8 cellular contexts compared by ENCODE assay signal in genomic region chr1:11691928-11692711, GRCh38. TPM values are rescaled to one million over a fixed set of nuclear protein-coding genes. Genes with fewer than 3 reads are reported as not detected.
A peak's percentile ranks its signal among the peaks of the same experiment; 100 is the strongest.
DNase-seq lines count a peak whose midpoint lies in the region; TF ChIP-seq lines count a peak whose summit lies in the region.
"Had no signal": no experiment of that assay in that cellular context is flagged by ENCODE, and none has a peak within 500 bp of the region (broad histone marks: within the 10 kb centered on the region; RNA-seq: fewer than 3 reads in every experiment).

No MANE protein-coding gene starts in this region.

- no peaks in the 10 kb centered on the region; the same call in 1 of the 2 replicates for H3K27me3 ChIP-seq in Caco-2 (replicated peaks; ENCODE audit: control insufficient read depth, insufficient read depth, low read length)
- H3K27me3 ChIP-seq in dorsolateral prefrontal cortex = peaks cover 0 to 47% (median 15%) of the 10 kb centered on the region in 45 donors
- peaks cover 11% of the 10 kb centered on the region for H3K27me3 ChIP-seq in neural progenitor cell

- H2AFZ ChIP-seq in neural progenitor cell (replicated peaks) = peak overlapping the region; percentile 88

- TF ChIP-seq CTCF in Caco-2 (IDR thresholded peaks at IDR 0.05; ENCODE audit: insufficient read depth in 1 of 2, low read depth in 1 of 2, low read length in 1 of 2, severe bottlenecking in 1 of 2, unreplicated experiment in 1 of 2) = no peak
- no peak for TF ChIP-seq CTCF in dorsolateral prefrontal cortex (IDR thresholded peaks at IDR 0.05 in 54 of 56, conservative IDR thresholded peaks at IDR 0.05 in 2 of 56; ENCODE audit: low read depth in 1 of 56, partially characterized antibody in 56 of 56)
- TF ChIP-seq CTCF in neural progenitor cell (IDR thresholded peaks at IDR 0.05) = no peak

- H3K27me3 Mint-ChIP-seq in Caco-2 (ENCODE audit: insufficient read depth, unreplicated experiment) (peaks cover 25% of the 10 kb centered on the region), neural progenitor cell (ENCODE audit: insufficient read depth, low read depth) (peaks cover 21% of the 10 kb centered on the region)

- H3K4me3 Mint-ChIP-seq in Caco-2 (ENCODE audit: unreplicated experiment) (peak overlapping the region; percentile 80), neural progenitor cell (peak overlapping the region; percentile 89)

- H3K9me3 Mint-ChIP-seq in Caco-2 (ENCODE audit: unreplicated experiment) (no peaks in the 10 kb centered on the region), neural progenitor cell (no peaks in the 10 kb centered on the region)

- H3K4me3 ChIP-seq in Caco-2 (ENCODE audit: low read depth, low read length) (peak overlapping the region; percentile 42; the same call in 1 of the 2 replicates), dorsolateral prefrontal cortex (peak overlapping the region in 45 of 59 donors; percentile 10 to 74 (median 58)), neural progenitor cell (peak overlapping the region; percentile 97)

- no peak for TF ChIP-seq RAD21 in Ishikawa (IDR thresholded peaks at IDR 0.05; ENCODE audit: low read depth)

- H3K9me3 ChIP-seq in Caco-2 = no peaks in the 10 kb centered on the region
- no peaks in the 10 kb centered on the region for H3K9me3 ChIP-seq in neural progenitor cell (ENCODE audit: low read depth)

- peaks cover 90% of the 10 kb centered on the region for H3K79me2 ChIP-seq in neural progenitor cell (ENCODE audit: low read depth)

- no peaks in the 10 kb centered on the region for H3K36me3 Mint-ChIP-seq in Caco-2 (ENCODE audit: insufficient read depth, unreplicated experiment)
- H3K36me3 Mint-ChIP-seq in neural progenitor cell = no peaks in the 10 kb centered on the region

- CTCF ChIA-PET in Caco-2 (lab: Charles Lee) = no interaction called here

- intact Hi-C loops in Caco-2 (cut with micrococcal nuclease; ENCODE audit: unreplicated experiment) (loop anchor here (2.0 kb wide), 1 partner anchor 27 kb away; the partner anchor contains the start of gene FBXO6), dorsolateral prefrontal cortex (cut with DNase I) (no loop called here)

- no peaks in the 10 kb centered on the region for H3K36me3 ChIP-seq in Caco-2 (ENCODE audit: control insufficient read depth, insufficient read depth, low read length)
- no peaks in the 10 kb centered on the region for H3K36me3 ChIP-seq in neural progenitor cell

- H3K4me1 Mint-ChIP-seq in Caco-2 (ENCODE audit: low read depth, unreplicated experiment) (peaks cover 13% of the 10 kb centered on the region), neural progenitor cell (peaks cover 36% of the 10 kb centered on the region)

- H3K4me2 ChIP-seq in neural progenitor cell = peak overlapping the region; percentile 93

- no peak overlapping the region for H3K27ac Mint-ChIP-seq in Caco-2 (ENCODE audit: unreplicated experiment)
- peak overlapping the region; percentile 69 for H3K27ac Mint-ChIP-seq in neural progenitor cell

- H4K20me1 ChIP-seq in neural progenitor cell (ENCODE audit: low read depth) = peaks cover 57% of the 10 kb centered on the region

- peaks cover 8% of the 10 kb centered on the region; the same call in 1 of the 2 replicates for H3K4me1 ChIP-seq in Caco-2
- H3K4me1 ChIP-seq in neural progenitor cell = peaks cover 48% of the 10 kb centered on the region

- POLR2A ChIA-PET in Caco-2 (lab: Charles Lee) = no interaction called here

- H3K9ac ChIP-seq in neural progenitor cell = no peak overlapping the region

- DNase-seq in Caco-2 (no peak), dorsolateral prefrontal cortex (no peak), neural progenitor cell (ENCODE audit: low spot score) (peak; percentile 55), NOMO-1 treated with dmso at 0.1 percent for 144 hours (lab: John Stamatoyannopoulos, UW; ENCODE audit: unreplicated experiment) (no peak), DMS 273 treated with DMSO at 0.1 percent for 48 hours (lab: John Stamatoyannopoulos, UW) (no peak), NCI-H524 (lab: John Stamatoyannopoulos, UW) (no peak)
- DNase-seq: activated CD8-positive, alpha-beta memory T cell treated with anti-CD3 and anti-CD28 coated beads, Interleukin-2, amount 50 U/mL, for 4 hours had no signal

- no peak for TF ChIP-seq EP300 in Ishikawa (IDR thresholded peaks at IDR 0.05; ENCODE audit: borderline replicate concordance)

- H3K27ac ChIP-seq in dorsolateral prefrontal cortex (no peak overlapping the region), neural progenitor cell (no peak overlapping the region)

- BruUV-seq in Caco-2 (replicated peaks; lab: Mats Ljungman, UMichigan) = no TSS peak

- H3F3A ChIP-seq in neural progenitor cell (ENCODE audit: low read depth) = peaks cover 70% of the 10 kb centered on the region

TF ChIP-seq in Ishikawa, 13 proteins besides CTCF, POLR2A, EP300 and RAD21:
- TF ChIP-seq TAF1 (IDR thresholded peaks at IDR 0.05; ENCODE audit: low read depth) = no peak
- peak; percentile 66; the same call in 1 of the 2 replicates for TF ChIP-seq ZBTB7A (IDR thresholded peaks at IDR 0.05; ENCODE audit: low read depth)
- peak; percentile 47; the same call in 1 of the 2 replicates for TF ChIP-seq NFIC (IDR thresholded peaks at IDR 0.05)

RNA-seq across cellular contexts. Expression of gene DRAXIN, which starts 0.6 kb away (rescaled TPM):
- total RNA-seq in Caco-2 (2022) (0.05 TPM in 1 of 2 replicates, not detected in the other), dorsolateral prefrontal cortex (1 to 10 TPM in 59 of 120 experiments, under 1 TPM in 61; 0.26 to 3.8 (median 0.99) TPM), neural progenitor cell (ENCODE audit: low replicate concordance) (27.1 and 31.3 TPM in 2 replicates)

RNA-seq across cellular contexts. Expression of gene MAD2L2, which starts 11.2 kb away (rescaled TPM):
- total RNA-seq in Caco-2 (2022) = 45.2 and 49.9 TPM in 2 replicates
- total RNA-seq in dorsolateral prefrontal cortex = 10 to 100 TPM; 15.8 to 42.3 (median 25.8) TPM
- total RNA-seq in neural progenitor cell (ENCODE audit: low replicate concordance) = 108 and 164 TPM in 2 replicates

RNA-seq across cellular contexts. Expression of gene FBXO6, which starts 28.1 kb away (rescaled TPM):
- total RNA-seq in Caco-2 (2022) (9.1 and 9.7 TPM in 2 replicates), dorsolateral prefrontal cortex (10 to 100 TPM in 25 of 120 experiments, 1 to 10 TPM in 95; 3.9 to 15.3 (median 8.3) TPM), neural progenitor cell (ENCODE audit: low replicate concordance) (1.2 and 1.7 TPM in 2 replicates)

RNA-seq across cellular contexts. Expression of gene FBXO44, which starts 37.4 kb away (rescaled TPM):
- total RNA-seq in Caco-2 (2022) (21.2 and 22.6 TPM in 2 replicates), dorsolateral prefrontal cortex (100 to 1,000 TPM in 118 of 120 experiments, 10 to 100 TPM in 2; 87.8 to 227 (median 169) TPM), neural progenitor cell (ENCODE audit: low replicate concordance) (5.3 and 18.2 TPM in 2 replicates)

RNA-seq across cellular contexts. Expression of gene FBXO2, which starts 37.9 kb away (rescaled TPM):
- total RNA-seq in Caco-2 (2022) (78.5 and 79.8 TPM in 2 replicates), dorsolateral prefrontal cortex (100 to 1,000 TPM in 116 of 120 experiments, 10 to 100 TPM in 4; 88.8 to 412 (median 152) TPM), neural progenitor cell (ENCODE audit: low replicate concordance) (0.56 and 7.3 TPM in 2 replicates)

Comparison
In these comparisons a context has a peak if more than half of its experiments do, and no peak if none do; other contexts are left out.
1. H3K4me3 ChIP-seq: peak in every context shown above with its lines; median percentile 97 in neural progenitor cell; 58 in dorsolateral prefrontal cortex; 42 in Caco-2.